1 cellular context compared by ENCODE assay signal in genomic region chr12:121697861-121698260, GRCh38. TPM values are rescaled to one million over a fixed set of nuclear protein-coding genes. Genes with fewer than 3 reads are reported as not detected.
"Had no signal": no experiment of that assay in that cellular context is flagged by ENCODE, and none has a peak within 500 bp of the region (broad histone marks: within the 10 kb centered on the region; RNA-seq: fewer than 3 reads in every experiment).

No MANE protein-coding gene starts in this region.

RNA-seq across cellular contexts. Expression of gene MORN3, which starts 28.4 kb away (rescaled TPM):
- total RNA-seq: vagina had no signal
